8 cellular contexts compared by ENCODE assay signal in genomic region chrX:50579955-50580354, GRCh38.
A peak's percentile ranks its signal among the peaks of the same experiment; 100 is the strongest.
DNase-seq lines count a peak whose midpoint lies in the region; ATAC-seq and TF ChIP-seq lines count a peak whose summit lies in the region.

No MANE protein-coding gene starts in this region.

- H3K4me1 ChIP-seq in NT2/D1 (ENCODE audit: insufficient read depth, insufficient read length): no peaks in the 10 kb centered on the region
- H3K4me1 ChIP-seq in suprapubic skin: no peaks in the 10 kb centered on the region

- no peak overlapping the region for H3K9ac ChIP-seq in NT2/D1 (ENCODE audit: insufficient read length, low read depth)

- no peak for TF ChIP-seq POLR2A in suprapubic skin (IDR thresholded peaks at IDR 0.05)

- no peaks in the 10 kb centered on the region for H3K27me3 ChIP-seq in GM06990 (replicated peaks; ENCODE audit: control insufficient read depth, insufficient read depth, low read length)
- H3K27me3 ChIP-seq in NT2/D1 (ENCODE audit: insufficient read depth, insufficient read length): no peaks in the 10 kb centered on the region
- no peaks in the 10 kb centered on the region for H3K27me3 ChIP-seq in suprapubic skin

- no peaks in the 10 kb centered on the region for H3K36me3 ChIP-seq in GM06990 (ENCODE audit: control insufficient read depth, insufficient read depth, low read length)
- no peaks in the 10 kb centered on the region for H3K36me3 ChIP-seq in NT2/D1 (ENCODE audit: insufficient read depth, insufficient read length, low read length)
- H3K36me3 ChIP-seq in suprapubic skin: no peaks in the 10 kb centered on the region

- H3K9me3 ChIP-seq in NT2/D1 (ENCODE audit: insufficient read depth, low read length): peaks cover 14% of the 10 kb centered on the region; the same call in 1 of the 2 replicates
- no peaks in the 10 kb centered on the region for H3K9me3 ChIP-seq in suprapubic skin

- peak; percentile 61 for ATAC-seq in HG03175 (IDR thresholded peaks at IDR 0.05; ENCODE audit: unreplicated experiment)

- no peak for TF ChIP-seq EP300 in suprapubic skin (IDR thresholded peaks at IDR 0.05)

- 6% methylated on average over 2 of the region's 2 CpGs for WGBS in suprapubic skin

- in situ Hi-C loops in astrocyte of the spinal cord (cut with HindIII; ENCODE audit: low sequenced_read_pairs): no loop called here

- peak; percentile 65 for TF ChIP-seq CTCF in GM06990 (IDR thresholded peaks at IDR 0.05; ENCODE audit: insufficient read depth, low read length, poor library complexity, severe bottlenecking)
- peak; percentile 56 for TF ChIP-seq CTCF in astrocyte of the spinal cord (IDR thresholded peaks at IDR 0.05; ENCODE audit: low read depth, low read length)
- peak in 1 of 2 donors; percentile 14 for TF ChIP-seq CTCF in suprapubic skin (IDR thresholded peaks at IDR 0.05)

- H3K4me3 ChIP-seq in GM06990 (replicated peaks; ENCODE audit: low read depth, low read length) (no peak overlapping the region), NT2/D1 (ENCODE audit: insufficient read length, low read depth) (no peak overlapping the region), astrocyte of the spinal cord (ENCODE audit: low read depth, low read length) (no peak overlapping the region), suprapubic skin (no peak overlapping the region)

- DNase-seq in AG08396 (ENCODE audit: low spot score) (peak; percentile 56), GM06990 (ENCODE audit: extremely low read depth, insufficient read length) (peak; percentile 14), NT2/D1 (ENCODE audit: low read depth, low spot score) (peak; percentile 60), astrocyte of the spinal cord (ENCODE audit: low read depth, low spot score) (peak; percentile 55), kidney glomerular epithelial cell (lab: John Stamatoyannopoulos, UW) (peak; percentile 8), suprapubic skin (ENCODE audit: low spot score in 2 of 2) (no peak)
- peak; percentile 4 for DNase-seq in stimulated activated naive CD4-positive, alpha-beta T cell treated with Interleukin-2 at 50 U/mL for 16 hours (lab: John Stamatoyannopoulos, UW)

- no peak overlapping the region for H3K27ac ChIP-seq in suprapubic skin

Comparison
In these comparisons a context has a peak if more than half of its experiments do, and no peak if none do; other contexts are left out.
1. DNase-seq: peak in AG08396 (single experiment), GM06990 (single experiment), NT2/D1 (single experiment), astrocyte of the spinal cord (single experiment), kidney glomerular epithelial cell (single experiment) and stimulated activated naive CD4-positive, alpha-beta T cell treated with Interleukin-2 at 50 U/mL for 16 hours (single experiment); none in suprapubic skin (0 of 2).